2 cellular contexts compared by ENCODE assay signal in genomic region chr3:44503178-44503577, GRCh38. TPM values are rescaled to one million over a fixed set of nuclear protein-coding genes. Genes with fewer than 3 reads are reported as not detected.
"Had no signal": no experiment of that assay in that cellular context is flagged by ENCODE, and none has a peak within 500 bp of the region (broad histone marks: within the 10 kb centered on the region; RNA-seq: fewer than 3 reads in every experiment).

No MANE protein-coding gene starts in this region.

RNA-seq across cellular contexts. Expression of gene ZKSCAN7, which starts 51.8 kb away (rescaled TPM):
- total RNA-seq: HT-29, K562 had no signal
- polyA plus RNA-seq: K562 had no signal
